8 cellular contexts compared by ENCODE assay signal in the genomic region with DNA sequence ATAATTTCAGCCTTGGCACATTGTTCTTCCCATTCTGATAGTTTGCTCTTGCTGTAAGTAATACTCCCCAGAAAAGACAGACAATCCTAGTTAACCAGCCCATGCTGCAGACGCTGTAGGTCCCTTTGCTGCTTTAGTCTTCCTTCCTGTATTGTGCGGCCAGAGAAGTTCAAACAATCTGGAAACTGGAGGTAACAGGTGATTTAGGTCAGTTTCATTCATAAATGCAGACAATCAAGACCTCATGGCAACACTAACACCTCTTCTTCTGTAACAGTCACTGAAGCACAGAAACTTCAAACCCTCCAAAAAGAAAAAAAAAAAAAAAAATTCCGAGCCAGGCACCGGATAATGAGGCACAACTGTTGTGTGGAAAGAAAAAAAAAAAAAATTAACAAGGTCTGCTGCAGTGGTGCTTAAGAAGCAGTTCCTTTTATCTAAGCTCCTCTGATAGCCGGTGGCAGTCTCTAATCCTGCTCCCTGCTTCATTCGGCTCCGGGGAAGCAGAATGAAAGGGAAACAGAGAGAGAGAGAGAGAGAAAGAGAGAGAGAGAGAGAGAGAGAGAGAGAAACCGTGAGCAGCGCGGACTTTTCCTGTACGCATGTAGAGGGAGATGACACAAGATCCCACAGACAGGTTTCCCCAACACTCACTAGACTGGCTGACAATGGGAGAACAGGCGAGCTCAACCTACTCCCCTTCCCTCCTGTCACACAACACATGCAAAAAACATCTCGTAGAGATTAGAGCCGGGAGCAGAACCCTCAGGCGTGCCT. TPM values are rescaled to one million over a fixed set of nuclear protein-coding genes. Genes with fewer than 3 reads are reported as not detected.
DNase-seq lines count a peak whose midpoint lies in the region; ATAC-seq and TF ChIP-seq lines count a peak whose summit lies in the region.

A gene (minus strand): TSS at position 306 of the 777 bp plus-strand sequence. CDS start 203 bp downstream, at position 103.

- DNase-seq in AG09309 (ENCODE audit: low read depth) (peak; percentile 56), GM20000 (ENCODE audit: low spot score) (peak; percentile 5), NCI-H82 (lab: John Stamatoyannopoulos, UW) (peak; percentile 93), adrenal gland (peak; percentile 17 to 53 (median 22)), heart right ventricle (peak in 1 of 2 donors; percentile 16), ovary (peak in 1 of 5 donors; percentile 15)

- intact Hi-C loops in adrenal gland (cut with DNase I), result no loop called here
- intact Hi-C loops in heart right ventricle (cut with DNase I), result loop anchor here in 3 of 10 donors (5.0 to 10.0 kb wide), 2 partner anchors 828 to 830 kb away; no protein-coding TSS in a partner anchor
- intact Hi-C loops in ovary (cut with DNase I), result no loop called here

- H3K27ac ChIP-seq in adrenal gland (no peak within 1 kb of the TSS), heart right ventricle (peak within 1 kb of the TSS in 1 of 10 donors; percentile 35), ovary (no peak within 1 kb of the TSS)

- TF ChIP-seq POLR2A in adrenal gland (IDR thresholded peaks at IDR 0.05) (no peak), ovary (IDR thresholded peaks at IDR 0.05) (no peak)

- H3K9me3 ChIP-seq in adrenal gland (replicated peaks in 1 of 3) (no peaks in the 10 kb centered on the region), heart right ventricle (no peaks in the 10 kb centered on the region), ovary (no peaks in the 10 kb centered on the region)

- no peaks in the 10 kb centered on the region for H3K36me3 ChIP-seq in adrenal gland (replicated peaks in 1 of 2)
- no peaks in the 10 kb centered on the region for H3K36me3 ChIP-seq in heart right ventricle
- no peaks in the 10 kb centered on the region for H3K36me3 ChIP-seq in ovary

- ATAC-seq in heart right ventricle, result peak; percentile 73 to 85 (median 78)
- ATAC-seq in HG02938 (IDR thresholded peaks at IDR 0.05; ENCODE audit: unreplicated experiment), result no peak
- ATAC-seq in HG02884 (IDR thresholded peaks at IDR 0.05; ENCODE audit: unreplicated experiment), result no peak

- H3K4me3 ChIP-seq in AG09309 (ENCODE audit: control insufficient read depth, low read depth, low read length) (peak within 1 kb of the TSS; percentile 64), adrenal gland (peak within 1 kb of the TSS in 1 of 4 donors; percentile 47), heart right ventricle (peak within 1 kb of the TSS in 9 of 10 donors; percentile 29 to 57 (median 48)), ovary (peak within 1 kb of the TSS; percentile 1)

- WGBS in adrenal gland, 4 donors, result 1 to 3% (median 2%) methylated on average over 15 of the region's 15 CpGs
- 1 to 2% methylated on average over 15 of the region's 15 CpGs for WGBS in heart right ventricle, 2 donors
- 1% methylated on average over 15 of the region's 15 CpGs for WGBS in ovary, 3 donors

- TF ChIP-seq CTCF in AG09309 (IDR thresholded peaks at IDR 0.05; ENCODE audit: control insufficient read depth, insufficient read depth, low read depth, low read length, missing control alignments) (no peak), GM20000 (IDR thresholded peaks at IDR 0.05; ENCODE audit: extremely low read depth, missing control alignments) (no peak), adrenal gland (IDR thresholded peaks at IDR 0.05) (peak in 3 of 6 experiments; percentile 11 to 16 (median 12)), heart right ventricle (IDR thresholded peaks at IDR 0.05) (no peak), ovary (IDR thresholded peaks at IDR 0.05) (no peak)

- TF ChIP-seq EP300 in ovary (IDR thresholded peaks at IDR 0.05), result no peak

- H3K4me1 ChIP-seq in adrenal gland (replicated peaks in 1 of 2) (peaks cover 10% of the 10 kb centered on the region in 2 donors), heart right ventricle (peaks cover 0 to 13% (median 0%) of the 10 kb centered on the region in 9 donors), ovary (ENCODE audit: insufficient read depth) (no peaks in the 10 kb centered on the region)

- H3K27me3 ChIP-seq in adrenal gland (no peaks in the 10 kb centered on the region), heart right ventricle (no peaks in the 10 kb centered on the region), ovary (no peaks in the 10 kb centered on the region)

RNA-seq across cellular contexts. Expression of the gene that starts here (rescaled TPM):
- total RNA-seq in adrenal gland (10 to 100 TPM in 1 of 8 donors, 1 to 10 TPM in 5, under 1 TPM in 2; 0.69 to 14.7 (median 1.6) TPM), heart right ventricle (1 to 10 TPM in 8 of 10 donors, under 1 TPM in 2; 0.57 to 5.3 (median 1.7) TPM), ovary (1 to 10 TPM in 6 of 7 donors, under 1 TPM in 1; 0.76 to 6.3 (median 2.2) TPM)
- polyA plus RNA-seq in adrenal gland (under 1 TPM; 0.24 to 0.53 (median 0.24) TPM), heart right ventricle (under 1 TPM; 0.19 to 0.59 TPM), ovary (10 to 100 TPM in 1 of 2 donors, under 1 TPM in 1; 0.82 to 23.0 TPM)

Comparison
In these comparisons a context has a peak if more than half of its experiments do, and no peak if none do; other contexts are left out.
1. ATAC-seq: peak in heart right ventricle (8 of 8); none in HG02938 (single experiment) and HG02884 (single experiment).